ENCODE assay signal across 8 cellular contexts in genomic region chr19:2291185-2291751, GRCh38. TPM values are rescaled to one million over a fixed set of nuclear protein-coding genes. Genes with fewer than 3 reads are reported as not detected.
DNase-seq lines count a peak whose midpoint lies in the region; ATAC-seq and TF ChIP-seq lines count a peak whose summit lies in the region.

No MANE protein-coding gene starts in this region.

- no peak overlapping the region for H3K27ac Mint-ChIP-seq in activated naive CD8-positive, alpha-beta T cell
- H3K27ac Mint-ChIP-seq in activated naive CD8-positive, alpha-beta T cell treated with anti-CD3 and anti-CD28 coated beads for 36 hours, result no peak overlapping the region
- no peak overlapping the region for H3K27ac Mint-ChIP-seq in activated CD8-positive, alpha-beta T cell treated with anti-CD3 and anti-CD28 coated beads for 36 hours
- no peak overlapping the region for H3K27ac Mint-ChIP-seq in type B pancreatic cell

- H3K27me3 ChIP-seq in right lobe of liver, result peaks cover 0 to 21% of the 10 kb centered on the region in 2 donors

- no peak for TF ChIP-seq POLR2A in right lobe of liver (IDR thresholded peaks at IDR 0.05)

- H3K4me1 Mint-ChIP-seq in activated naive CD8-positive, alpha-beta T cell (ENCODE audit: low read depth), result peaks cover 20% of the 10 kb centered on the region
- peaks cover 19% of the 10 kb centered on the region for H3K4me1 Mint-ChIP-seq in activated naive CD8-positive, alpha-beta T cell treated with anti-CD3 and anti-CD28 coated beads for 36 hours
- H3K4me1 Mint-ChIP-seq in activated CD8-positive, alpha-beta T cell treated with anti-CD3 and anti-CD28 coated beads for 36 hours (ENCODE audit: low read depth), result peaks cover 14% of the 10 kb centered on the region
- peaks cover 10% of the 10 kb centered on the region for H3K4me1 Mint-ChIP-seq in type B pancreatic cell (ENCODE audit: unreplicated experiment)

- ATAC-seq in activated CD8-positive, alpha-beta T cell treated with anti-CD3 and anti-CD28 coated beads for 36 hours, result no peak
- ATAC-seq in right lobe of liver (no peak), GM19467 (IDR thresholded peaks at IDR 0.05; ENCODE audit: unreplicated experiment) (no peak), GM21423 (IDR thresholded peaks at IDR 0.05; ENCODE audit: unreplicated experiment) (no peak), GM19463 (IDR thresholded peaks at IDR 0.05; ENCODE audit: unreplicated experiment) (no peak)

- intact Hi-C loops in activated CD8-positive, alpha-beta T cell treated with anti-CD3 and anti-CD28 coated beads for 36 hours (cut with micrococcal nuclease), result no loop called here
- intact Hi-C loops in right lobe of liver (cut with DNase I), result no loop called here

- POLR2A ChIA-PET in activated CD8-positive, alpha-beta T cell treated with anti-CD3 and anti-CD28 coated beads for 36 hours (lab: Charles Lee), result interaction anchor here (1.3 kb wide), 1 partner anchor 21 kb away, joined by 4 read pairs; no protein-coding TSS in a partner anchor

- CTCF ChIA-PET in activated CD8-positive, alpha-beta T cell treated with anti-CD3 and anti-CD28 coated beads for 36 hours (lab: Charles Lee), result interaction anchor here (0.8 kb wide), 1 partner anchor 18 kb away, joined by 3 read pairs; no protein-coding TSS in a partner anchor

- H3K36me3 ChIP-seq in right lobe of liver, result no peaks in the 10 kb centered on the region

- H3K9me3 Mint-ChIP-seq in activated naive CD8-positive, alpha-beta T cell (ENCODE audit: low read depth), result no peaks in the 10 kb centered on the region
- no peaks in the 10 kb centered on the region for H3K9me3 Mint-ChIP-seq in activated naive CD8-positive, alpha-beta T cell treated with anti-CD3 and anti-CD28 coated beads for 36 hours
- no peaks in the 10 kb centered on the region for H3K9me3 Mint-ChIP-seq in activated CD8-positive, alpha-beta T cell treated with anti-CD3 and anti-CD28 coated beads for 36 hours
- H3K9me3 Mint-ChIP-seq in type B pancreatic cell, result no peaks in the 10 kb centered on the region

- H3K9me3 ChIP-seq in right lobe of liver, result no peaks in the 10 kb centered on the region

- TF ChIP-seq CTCF in activated CD8-positive, alpha-beta T cell treated with anti-CD3 and anti-CD28 coated beads for 36 hours (IDR thresholded peaks at IDR 0.05), result no peak
- TF ChIP-seq CTCF in right lobe of liver (IDR thresholded peaks at IDR 0.05) (no peak), type B pancreatic cell (conservative IDR thresholded peaks at IDR 0.05) (peak; percentile 60)

- peak overlapping the region; percentile 2 to 35 (median 29) for H3K4me3 ChIP-seq in right lobe of liver

- DNase-seq in activated naive CD8-positive, alpha-beta T cell treated with anti-CD3 and anti-CD28 coated beads for 36 hours, result no peak
- no peak for DNase-seq in activated CD8-positive, alpha-beta T cell treated with anti-CD3 and anti-CD28 coated beads for 36 hours
- no peak for DNase-seq in right lobe of liver
- DNase-seq in type B pancreatic cell (ENCODE audit: extremely low spot score, unreplicated experiment), result no peak

- no peaks in the 10 kb centered on the region for H3K36me3 Mint-ChIP-seq in activated naive CD8-positive, alpha-beta T cell
- no peaks in the 10 kb centered on the region for H3K36me3 Mint-ChIP-seq in activated naive CD8-positive, alpha-beta T cell treated with anti-CD3 and anti-CD28 coated beads for 36 hours
- H3K36me3 Mint-ChIP-seq in activated CD8-positive, alpha-beta T cell treated with anti-CD3 and anti-CD28 coated beads for 36 hours (ENCODE audit: low read depth), result no peaks in the 10 kb centered on the region
- H3K36me3 Mint-ChIP-seq in type B pancreatic cell, result no peaks in the 10 kb centered on the region

- WGBS in right lobe of liver (ENCODE audit: insufficient coverage, low coverage, low lambda C conversion rate, missing lambda C conversion rate), result no CpG with 5 or more reads among the region's 67 CpGs

- H3K27ac ChIP-seq in right lobe of liver, result no peak overlapping the region

- no peaks in the 10 kb centered on the region for H3K27me3 Mint-ChIP-seq in activated naive CD8-positive, alpha-beta T cell
- H3K27me3 Mint-ChIP-seq in activated naive CD8-positive, alpha-beta T cell treated with anti-CD3 and anti-CD28 coated beads for 36 hours, result peaks cover 13% of the 10 kb centered on the region
- peaks cover 13% of the 10 kb centered on the region for H3K27me3 Mint-ChIP-seq in activated CD8-positive, alpha-beta T cell treated with anti-CD3 and anti-CD28 coated beads for 36 hours
- peaks cover 86% of the 10 kb centered on the region for H3K27me3 Mint-ChIP-seq in type B pancreatic cell

- peaks cover 0 to 18% (median 0%) of the 10 kb centered on the region in 4 donors for H3K4me1 ChIP-seq in right lobe of liver

- peak overlapping the region; percentile 69 for H3K4me3 Mint-ChIP-seq in activated naive CD8-positive, alpha-beta T cell
- no peak overlapping the region for H3K4me3 Mint-ChIP-seq in activated naive CD8-positive, alpha-beta T cell treated with anti-CD3 and anti-CD28 coated beads for 36 hours
- peak overlapping the region; percentile 69 for H3K4me3 Mint-ChIP-seq in activated CD8-positive, alpha-beta T cell treated with anti-CD3 and anti-CD28 coated beads for 36 hours
- no peak overlapping the region for H3K4me3 Mint-ChIP-seq in type B pancreatic cell

RNA-seq across cellular contexts. Expression of gene PEAK3, which starts 9.3 kb away (rescaled TPM):
- total RNA-seq in activated naive CD8-positive, alpha-beta T cell treated with anti-CD3 and anti-CD28 coated beads for 36 hours, result not detected
- total RNA-seq in activated CD8-positive, alpha-beta T cell treated with anti-CD3 and anti-CD28 coated beads for 36 hours, result not detected
- total RNA-seq in right lobe of liver (under 1 TPM; 0.07 to 0.49 (median 0.36) TPM), type B pancreatic cell (ENCODE audit: low replicate concordance) (0.10 TPM in 1 of 2 replicates, not detected in the other)

RNA-seq across cellular contexts. Expression of gene LINGO3, which starts 16.7 kb away (rescaled TPM):
- under 1 TPM in 1 of 2 experiments, not detected in 1; 0.28 TPM for total RNA-seq in activated naive CD8-positive, alpha-beta T cell treated with anti-CD3 and anti-CD28 coated beads for 36 hours
- under 1 TPM; 0.16 to 0.27 TPM for total RNA-seq in activated CD8-positive, alpha-beta T cell treated with anti-CD3 and anti-CD28 coated beads for 36 hours
- total RNA-seq in right lobe of liver (not detected), type B pancreatic cell (ENCODE audit: low replicate concordance) (not detected in 2 replicates)

RNA-seq across cellular contexts. Expression of gene JSRP1, which starts 35.1 kb away (rescaled TPM):
- under 1 TPM; 0.45 to 0.50 TPM for total RNA-seq in activated naive CD8-positive, alpha-beta T cell treated with anti-CD3 and anti-CD28 coated beads for 36 hours
- total RNA-seq in activated CD8-positive, alpha-beta T cell treated with anti-CD3 and anti-CD28 coated beads for 36 hours, result 1 to 10 TPM; 1.0 TPM
- total RNA-seq in right lobe of liver (under 1 TPM in 3 of 6 experiments, not detected in 3; 0.28 to 0.81 (median 0.42) TPM), type B pancreatic cell (ENCODE audit: low replicate concordance) (0.72 TPM in 1 of 2 replicates, not detected in the other)

RNA-seq across cellular contexts. Expression of gene LSM7, which starts 37.1 kb away (rescaled TPM):
- 100 to 1,000 TPM; 175 to 187 TPM for total RNA-seq in activated naive CD8-positive, alpha-beta T cell treated with anti-CD3 and anti-CD28 coated beads for 36 hours
- total RNA-seq in activated CD8-positive, alpha-beta T cell treated with anti-CD3 and anti-CD28 coated beads for 36 hours, result 100 to 1,000 TPM; 154 to 162 TPM
- total RNA-seq in right lobe of liver (10 to 100 TPM; 22.4 to 64.2 (median 28.2) TPM), type B pancreatic cell (ENCODE audit: low replicate concordance) (125 and 134 TPM in 2 replicates)

RNA-seq across cellular contexts. Expression of gene SPPL2B, which starts 37.2 kb away (rescaled TPM):
- 10 to 100 TPM; 47.1 to 53.2 TPM for total RNA-seq in activated naive CD8-positive, alpha-beta T cell treated with anti-CD3 and anti-CD28 coated beads for 36 hours
- 10 to 100 TPM; 52.8 to 54.3 TPM for total RNA-seq in activated CD8-positive, alpha-beta T cell treated with anti-CD3 and anti-CD28 coated beads for 36 hours
- total RNA-seq in right lobe of liver, result 10 to 100 TPM; 11.8 to 39.8 (median 26.5) TPM
- 131 and 149 TPM in 2 replicates for total RNA-seq in type B pancreatic cell (ENCODE audit: low replicate concordance)

Comparison
In these comparisons a context has a peak if more than half of its experiments do, and no peak if none do; other contexts are left out.
1. H3K4me3 Mint-ChIP-seq: peak in activated naive CD8-positive, alpha-beta T cell (single experiment) and activated CD8-positive, alpha-beta T cell treated with anti-CD3 and anti-CD28 coated beads for 36 hours (single experiment); none in activated naive CD8-positive, alpha-beta T cell treated with anti-CD3 and anti-CD28 coated beads for 36 hours (single experiment) and type B pancreatic cell (single experiment).